In genomic region chr12:31626270-31626669, GRCh38 we compare ENCODE assay signal across 24 cellular contexts. TPM values are rescaled to one million over a fixed set of nuclear protein-coding genes. Genes with fewer than 3 reads are reported as not detected.
A peak's percentile ranks its signal among the peaks of the same experiment; 100 is the strongest.
DNase-seq lines count a peak whose midpoint lies in the region; ATAC-seq, FAIRE-seq and TF ChIP-seq lines count a peak whose summit lies in the region.
"Had no signal": no experiment of that assay in that cellular context is flagged by ENCODE, and none has a peak within 500 bp of the region (broad histone marks: within the 10 kb centered on the region; RNA-seq: fewer than 3 reads in every experiment).

No MANE protein-coding gene starts in this region.

- CTCF ChIA-PET in activated CD4-positive, alpha-beta T cell treated with anti-CD3 and anti-CD28 coated beads for 36 hours (lab: Charles Lee): no interaction called here
- CTCF ChIA-PET in A549 (lab: Yijun Ruan, JAX): no interaction called here

- FAIRE-seq in A549 (lab: Jason Lieb, UNC): no peak
- FAIRE-seq: HTR-8/SVneo had no signal

- no peak for TF ChIP-seq EP300 in A549 (IDR thresholded peaks at IDR 0.05)

- no peak overlapping the region for H3K27ac ChIP-seq in A549
- H3K27ac ChIP-seq: HL-60 had no signal

- TF ChIP-seq CTCF in A549 (IDR thresholded peaks at IDR 0.05): no peak

- no peak overlapping the region for H3K4me3 ChIP-seq in A549
- H3K4me3 ChIP-seq: HAP-1 had no signal

- no peak overlapping the region for H3K4me3 Mint-ChIP-seq in activated CD4-positive, alpha-beta T cell treated with anti-CD3 and anti-CD28 coated beads for 36 hours
- H3K4me3 Mint-ChIP-seq in activated CD4-positive, alpha-beta T cell treated with anti-CD3 and anti-CD28 coated beads, Interleukin-2, amount 10 ng/mL, durations not matched to agents 24 days and 14 days: no peak overlapping the region
- H3K4me3 Mint-ChIP-seq in activated T-helper 17 cell treated with anti-CD3 and anti-CD28 coated beads, Interleukin-2, amount 50 U/mL, for 72 hours: no peak overlapping the region
- no peak overlapping the region for H3K4me3 Mint-ChIP-seq in memory B cell
- H3K4me3 Mint-ChIP-seq: B cell, IgD-negative memory B cell had no signal

- 56% methylated on average over 5 of the region's 5 CpGs for WGBS in A549 (ENCODE audit: missing lambda C conversion rate)

- H3K27ac Mint-ChIP-seq in activated CD4-positive, alpha-beta T cell treated with anti-CD3 and anti-CD28 coated beads for 36 hours: no peak overlapping the region
- no peak overlapping the region for H3K27ac Mint-ChIP-seq in activated CD4-positive, alpha-beta T cell treated with anti-CD3 and anti-CD28 coated beads, Interleukin-2, amount 10 ng/mL, durations not matched to agents 24 days and 14 days
- no peak overlapping the region for H3K27ac Mint-ChIP-seq in activated T-helper 17 cell treated with anti-CD3 and anti-CD28 coated beads, Interleukin-2, amount 50 U/mL, for 72 hours
- H3K27ac Mint-ChIP-seq in memory B cell: no peak overlapping the region
- H3K27ac Mint-ChIP-seq: B cell, IgD-negative memory B cell had no signal

- H3K4me1 ChIP-seq in A549: no peaks in the 10 kb centered on the region

- H3K27me3 Mint-ChIP-seq in activated CD4-positive, alpha-beta T cell treated with anti-CD3 and anti-CD28 coated beads for 36 hours: no peaks in the 10 kb centered on the region
- H3K27me3 Mint-ChIP-seq in activated CD4-positive, alpha-beta T cell treated with anti-CD3 and anti-CD28 coated beads, Interleukin-2, amount 10 ng/mL, durations not matched to agents 24 days and 14 days: no peaks in the 10 kb centered on the region
- peaks cover 11% of the 10 kb centered on the region for H3K27me3 Mint-ChIP-seq in activated T-helper 17 cell treated with anti-CD3 and anti-CD28 coated beads, Interleukin-2, amount 50 U/mL, for 72 hours
- no peaks in the 10 kb centered on the region for H3K27me3 Mint-ChIP-seq in memory B cell
- H3K27me3 Mint-ChIP-seq: B cell, IgD-negative memory B cell had no signal

- peaks cover 3% of the 10 kb centered on the region for H3K4me1 Mint-ChIP-seq in activated CD4-positive, alpha-beta T cell treated with anti-CD3 and anti-CD28 coated beads for 36 hours
- H3K4me1 Mint-ChIP-seq in activated CD4-positive, alpha-beta T cell treated with anti-CD3 and anti-CD28 coated beads, Interleukin-2, amount 10 ng/mL, durations not matched to agents 24 days and 14 days: no peaks in the 10 kb centered on the region
- no peaks in the 10 kb centered on the region for H3K4me1 Mint-ChIP-seq in activated T-helper 17 cell treated with anti-CD3 and anti-CD28 coated beads, Interleukin-2, amount 50 U/mL, for 72 hours
- no peaks in the 10 kb centered on the region for H3K4me1 Mint-ChIP-seq in memory B cell

- no peaks in the 10 kb centered on the region for H3K9me3 Mint-ChIP-seq in activated CD4-positive, alpha-beta T cell treated with anti-CD3 and anti-CD28 coated beads for 36 hours (ENCODE audit: low read depth)
- no peaks in the 10 kb centered on the region for H3K9me3 Mint-ChIP-seq in activated CD4-positive, alpha-beta T cell treated with anti-CD3 and anti-CD28 coated beads, Interleukin-2, amount 10 ng/mL, durations not matched to agents 24 days and 14 days
- peaks cover 3% of the 10 kb centered on the region for H3K9me3 Mint-ChIP-seq in activated T-helper 17 cell treated with anti-CD3 and anti-CD28 coated beads, Interleukin-2, amount 50 U/mL, for 72 hours
- H3K9me3 Mint-ChIP-seq in memory B cell: no peaks in the 10 kb centered on the region

- ATAC-seq in activated CD4-positive, alpha-beta T cell treated with anti-CD3 and anti-CD28 coated beads for 36 hours: peak; percentile 49
- ATAC-seq in A549: no peak
- ATAC-seq in activated T-helper 17 cell treated with anti-CD3 and anti-CD28 coated beads, Interleukin-2, amount 50 U/mL, for 72 hours (replicated peaks): peak; percentile 84
- ATAC-seq in memory B cell (ENCODE audit: low read depth): peak; percentile 15
- no peak for ATAC-seq in HG02970 (IDR thresholded peaks at IDR 0.05; ENCODE audit: low FRiP score, unreplicated experiment)

- DNase-seq in activated CD4-positive, alpha-beta T cell treated with anti-CD3 and anti-CD28 coated beads for 36 hours: peak; percentile 9
- no peak for DNase-seq in activated CD4-positive, alpha-beta T cell treated with anti-CD3 and anti-CD28 coated beads, Interleukin-2, amount 10 ng/mL, durations not matched to agents 24 days and 14 days
- DNase-seq in A549 (ENCODE audit: low read depth in 1 of 2, low spot score in 1 of 2) (no peak), memory B cell (ENCODE audit: low spot score in 2 of 2) (no peak), NCI-H187 (lab: John Stamatoyannopoulos, UW) (no peak), NCI-H82 (lab: John Stamatoyannopoulos, UW) (no peak)
- DNase-seq: 8988T, COR-L47, DMS 273 treated with DMSO at 0.1 percent for 48 hours, DND-41, MM.1S, NCI-H1092 treated with DMSO at 0.1 percent for 48 hours, NCI-H146, NCI-H2081 treated with DMSO at 0.1 percent for 48 hours, NCI-H446 treated with DMSO at 0.1 percent for 48 hours, NCI-H69, Right ventricle myocardium superior had no signal

- intact Hi-C loops in activated CD4-positive, alpha-beta T cell treated with anti-CD3 and anti-CD28 coated beads for 36 hours (cut with DNase I, micrococcal nuclease): no loop called here
- intact Hi-C loops in activated CD4-positive, alpha-beta T cell treated with anti-CD3 and anti-CD28 coated beads, Interleukin-2, amount 10 ng/mL, durations not matched to agents 24 days and 14 days (cut with micrococcal nuclease): no loop called here

- no peaks in the 10 kb centered on the region for H3K36me3 Mint-ChIP-seq in activated CD4-positive, alpha-beta T cell treated with anti-CD3 and anti-CD28 coated beads for 36 hours (ENCODE audit: low read depth)
- H3K36me3 Mint-ChIP-seq in activated CD4-positive, alpha-beta T cell treated with anti-CD3 and anti-CD28 coated beads, Interleukin-2, amount 10 ng/mL, durations not matched to agents 24 days and 14 days (ENCODE audit: low read depth): no peaks in the 10 kb centered on the region
- H3K36me3 Mint-ChIP-seq in activated T-helper 17 cell treated with anti-CD3 and anti-CD28 coated beads, Interleukin-2, amount 50 U/mL, for 72 hours (ENCODE audit: low read depth): no peaks in the 10 kb centered on the region
- no peaks in the 10 kb centered on the region for H3K36me3 Mint-ChIP-seq in memory B cell
- H3K36me3 Mint-ChIP-seq: IgD-negative memory B cell had no signal

- TF ChIP-seq POLR2A in A549 (IDR thresholded peaks at IDR 0.05; ENCODE audit: low read length): no peak

- H3K4me2 ChIP-seq in A549: no peak overlapping the region

- POLR2A ChIA-PET in activated CD4-positive, alpha-beta T cell treated with anti-CD3 and anti-CD28 coated beads for 36 hours (lab: Charles Lee): no interaction called here
- POLR2A ChIA-PET in A549 (lab: Yijun Ruan, JAX): no interaction called here

- TF ChIP-seq RAD21 in A549 (conservative IDR thresholded peaks at IDR 0.05 in 1 of 2, IDR thresholded peaks at IDR 0.05 in 1 of 2): no peak

- H3K9me3 ChIP-seq in A549: no peaks in the 10 kb centered on the region
- H3K9me3 ChIP-seq: HAP-1 had no signal

TF ChIP-seq in A549, 52 proteins besides CTCF, POLR2A, EP300 and RAD21:
- TF ChIP-seq ZNF302 (CRISPR knock-in tag; IDR thresholded peaks at IDR 0.05) (no peak), ZC3H11A (IDR thresholded peaks at IDR 0.05) (no peak), CHD2 (IDR thresholded peaks at IDR 0.05; ENCODE audit: low read length, partially characterized antibody) (no peak), CBX8 (IDR thresholded peaks at IDR 0.05) (no peak)
- TF ChIP-seq, protein P1, sequence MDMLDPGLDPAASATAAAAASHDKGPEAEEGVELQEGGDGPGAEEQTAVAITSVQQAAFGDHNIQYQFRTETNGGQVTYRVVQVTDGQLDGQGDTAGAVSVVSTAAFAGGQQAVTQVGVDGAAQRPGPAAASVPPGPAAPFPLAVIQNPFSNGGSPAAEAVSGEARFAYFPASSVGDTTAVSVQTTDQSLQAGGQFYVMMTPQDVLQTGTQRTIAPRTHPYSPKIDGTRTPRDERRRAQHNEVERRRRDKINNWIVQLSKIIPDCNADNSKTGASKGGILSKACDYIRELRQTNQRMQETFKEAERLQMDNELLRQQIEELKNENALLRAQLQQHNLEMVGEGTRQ (IDR thresholded peaks at IDR 0.05): peak; percentile 47

RNA-seq across cellular contexts. Expression of gene ETFBKMT, which starts 33.2 kb away (rescaled TPM):
- total RNA-seq in activated CD4-positive, alpha-beta T cell treated with anti-CD3 and anti-CD28 coated beads for 36 hours: 1 to 10 TPM in 1 of 2 experiments, under 1 TPM in 1; 0.35 to 1.4 TPM
- total RNA-seq in activated CD4-positive, alpha-beta T cell treated with anti-CD3 and anti-CD28 coated beads, Interleukin-2, amount 10 ng/mL, durations not matched to agents 24 days and 14 days: 0.52 and 0.84 TPM in 2 replicates
- 1.4 and 1.7 TPM in 2 replicates for polyA plus RNA-seq in A549 (2011; rRNA removed)
- polyA plus RNA-seq in A549 (2012; cell fraction: cytosol; rRNA removed): 0.43 and 0.59 TPM in 2 replicates
- polyA plus RNA-seq in A549 (2012; cell fraction: nucleus; rRNA removed): 0.13 and 0.43 TPM in 2 replicates
- polyA plus RNA-seq in A549 (2017; fragmentation: RNase III; extraction: RNeasy Plus Mini Kit Qiagen cat#74134 plus additional on column Dnase treatment): 0.63 to 1.1 TPM (median 0.87 TPM) in 3 replicates
- 1.5 TPM in 2 replicates for polyA minus RNA-seq in A549 (2011; rRNA and poly(A)+ RNA removed)
- total RNA-seq in activated T-helper 17 cell treated with anti-CD3 and anti-CD28 coated beads, Interleukin-2, amount 50 U/mL, for 72 hours: 1 to 10 TPM in 1 of 2 donors, under 1 TPM in 1; 0.24 to 1.2 TPM

RNA-seq across cellular contexts. Expression of gene DENND5B, which starts 35.3 kb away (rescaled TPM):
- under 1 TPM; 0.32 to 0.48 TPM for total RNA-seq in activated CD4-positive, alpha-beta T cell treated with anti-CD3 and anti-CD28 coated beads for 36 hours
- 0.19 TPM in 1 of 2 replicates, not detected in the other for total RNA-seq in activated CD4-positive, alpha-beta T cell treated with anti-CD3 and anti-CD28 coated beads, Interleukin-2, amount 10 ng/mL, durations not matched to agents 24 days and 14 days
- polyA plus RNA-seq in A549 (2011; rRNA removed) (55.2 and 63.2 TPM in 2 replicates), A549 (2017; fragmentation: RNase III; extraction: RNeasy Plus Mini Kit Qiagen cat#74134 plus additional on column Dnase treatment) (14.9 to 15.5 TPM (median 15.3 TPM) in 3 replicates)
- polyA plus RNA-seq in A549 (2012; cell fraction: cytosol; rRNA removed): 13.2 and 17.1 TPM in 2 replicates
- polyA plus RNA-seq in A549 (2012; cell fraction: nucleus; rRNA removed): 6.7 and 9.5 TPM in 2 replicates
- polyA minus RNA-seq in A549 (2011; rRNA and poly(A)+ RNA removed): 58.4 and 60.4 TPM in 2 replicates
- total RNA-seq in activated T-helper 17 cell treated with anti-CD3 and anti-CD28 coated beads, Interleukin-2, amount 50 U/mL, for 72 hours: under 1 TPM in 1 of 2 donors, not detected in 1; 0.58 TPM

Comparison
In these comparisons a context has a peak if more than half of its experiments do, and no peak if none do; other contexts are left out.
1. ATAC-seq: peak in activated CD4-positive, alpha-beta T cell treated with anti-CD3 and anti-CD28 coated beads for 36 hours (single experiment), activated T-helper 17 cell treated with anti-CD3 and anti-CD28 coated beads, Interleukin-2, amount 50 U/mL, for 72 hours (single experiment) and memory B cell (single experiment); none in A549 (0 of 2) and HG02970 (single experiment).